Comparison of ENCODE assay signal across 1 cellular context in the genomic region with DNA sequence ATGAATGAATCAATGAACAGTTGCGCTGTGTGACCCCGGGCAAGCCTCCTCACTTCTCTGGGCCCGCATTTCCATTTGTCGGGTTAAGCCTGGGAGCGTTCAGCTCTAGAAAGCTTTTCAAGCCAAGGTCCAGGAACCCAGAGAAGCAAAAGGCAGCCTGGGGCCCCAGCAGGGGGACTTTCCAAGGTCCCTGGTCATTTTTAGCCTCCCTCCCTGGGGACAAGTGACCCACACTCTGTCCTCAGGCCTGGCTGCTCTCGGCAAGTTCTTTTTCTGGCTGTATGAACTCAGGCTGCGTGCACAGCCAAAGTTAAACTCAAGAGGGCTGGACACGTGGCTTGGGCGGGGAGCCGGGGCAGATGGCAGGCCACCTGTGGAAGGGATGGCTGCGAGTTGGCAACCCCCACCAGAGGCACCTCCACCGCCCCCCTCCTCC.
TF ChIP-seq lines count a peak whose summit lies in the region.

No MANE protein-coding gene starts in this region.

TF ChIP-seq in GM12878, 131 proteins besides CTCF, POLR2A, EP300 and RAD21 (continued from another document):
- TF ChIP-seq PML (IDR thresholded peaks at IDR 0.05; ENCODE audit: low read length): no peak
- no peak for TF ChIP-seq GABPA (IDR thresholded peaks at IDR 0.05; ENCODE audit: low read depth)
- TF ChIP-seq ZNF24 (IDR thresholded peaks at IDR 0.05): peak; percentile 70; the same call in 1 of the 2 replicates
- TF ChIP-seq, protein P1, sequence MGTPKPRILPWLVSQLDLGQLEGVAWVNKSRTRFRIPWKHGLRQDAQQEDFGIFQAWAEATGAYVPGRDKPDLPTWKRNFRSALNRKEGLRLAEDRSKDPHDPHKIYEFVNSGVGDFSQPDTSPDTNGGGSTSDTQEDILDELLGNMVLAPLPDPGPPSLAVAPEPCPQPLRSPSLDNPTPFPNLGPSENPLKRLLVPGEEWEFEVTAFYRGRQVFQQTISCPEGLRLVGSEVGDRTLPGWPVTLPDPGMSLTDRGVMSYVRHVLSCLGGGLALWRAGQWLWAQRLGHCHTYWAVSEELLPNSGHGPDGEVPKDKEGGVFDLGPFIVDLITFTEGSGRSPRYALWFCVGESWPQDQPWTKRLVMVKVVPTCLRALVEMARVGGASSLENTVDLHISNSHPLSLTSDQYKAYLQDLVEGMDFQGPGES (IDR thresholded peaks at IDR 0.05): no peak
- no peak for TF ChIP-seq HDAC2 (IDR thresholded peaks at IDR 0.05)
